ENCODE assay signal across 28 cellular contexts in the genomic region with DNA sequence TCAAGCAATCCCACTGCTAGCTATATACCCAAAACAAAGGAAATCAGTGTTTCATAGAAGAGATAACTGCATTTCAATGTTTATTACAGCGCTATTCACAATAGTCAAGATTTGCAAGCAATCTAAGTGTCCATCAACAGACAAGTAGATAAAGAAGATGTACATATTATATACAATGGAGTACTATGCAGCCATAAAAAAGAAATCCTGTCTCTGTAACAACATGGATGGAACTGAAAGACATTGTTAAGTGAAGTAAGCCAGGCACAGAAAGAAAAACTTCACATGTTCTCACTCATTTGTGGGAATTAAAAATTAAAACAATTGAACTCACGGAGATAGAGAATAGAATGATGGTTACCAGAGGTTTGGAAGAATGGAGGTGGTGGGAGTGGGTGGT.
"Had no signal": no experiment of that assay in that cellular context is flagged by ENCODE, and none has a peak within 500 bp of the region (broad histone marks: within the 10 kb centered on the region; RNA-seq: fewer than 3 reads in every experiment).

No MANE protein-coding gene starts in this region.

- H3K27me3 ChIP-seq: colonic mucosa, dorsolateral prefrontal cortex, esophagus muscularis mucosa, esophagus squamous epithelium, gastrocnemius medialis, gastroesophageal sphincter, heart left ventricle, heart right ventricle had no signal

- FAIRE-seq: colon, endometrium, endothelial cell of umbilical vein, frontal cortex had no signal

- DNase-seq: colonic mucosa; cortex of kidney; dermis blood vessel endothelial cell; dorsolateral prefrontal cortex; effector CD4-positive, alpha-beta T cell; effector CD8-positive, alpha-beta T cell; effector memory CD4-positive, alpha-beta T cell; effector memory CD8-positive, alpha-beta T cell; endodermal cell; erythroblast; esophagus squamous epithelium; foreskin fibroblast; foreskin keratinocyte; foreskin melanocyte; gastrocnemius medialis; glutamatergic neuron; head of caudate nucleus; heart left ventricle; heart right ventricle had no signal

- H3K9me3 ChIP-seq: colonic mucosa, esophagus muscularis mucosa, esophagus squamous epithelium, gastrocnemius medialis, gastroesophageal sphincter had no signal

- H3K27ac ChIP-seq: colonic mucosa, coronary artery, dorsolateral prefrontal cortex, epithelial cell of prostate, esophagus muscularis mucosa, esophagus squamous epithelium, foreskin keratinocyte, gastrocnemius medialis, gastroesophageal sphincter, heart left ventricle, heart right ventricle had no signal

- H3K4me3 ChIP-seq: colonic mucosa, coronary artery, dorsolateral prefrontal cortex, esophagus muscularis mucosa, esophagus squamous epithelium, gastrocnemius medialis, gastroesophageal sphincter, heart left ventricle, heart right ventricle had no signal

- ATAC-seq: effector memory CD8-positive, alpha-beta T cell; esophagus mucosa; foreskin keratinocyte; gastrocnemius medialis; gastroesophageal sphincter; heart left ventricle; heart right ventricle had no signal

- H3K36me3 ChIP-seq: colonic mucosa, esophagus muscularis mucosa, esophagus squamous epithelium, gastrocnemius medialis, gastroesophageal sphincter, heart left ventricle, heart right ventricle had no signal

- H3K4me1 ChIP-seq: colonic mucosa, esophagus muscularis mucosa, esophagus squamous epithelium, foreskin keratinocyte, gastrocnemius medialis, gastroesophageal sphincter, heart left ventricle, heart right ventricle had no signal
